8 cellular contexts compared by ENCODE assay signal in genomic region chr15:69755571-69756310, GRCh38.
DNase-seq lines count a peak whose midpoint lies in the region; ATAC-seq and TF ChIP-seq lines count a peak whose summit lies in the region.

No MANE protein-coding gene starts in this region.

- ATAC-seq in GM19455 (IDR thresholded peaks at IDR 0.05; ENCODE audit: unreplicated experiment) (peak; percentile 76), HG03520 (IDR thresholded peaks at IDR 0.05; ENCODE audit: unreplicated experiment) (peak; percentile 71)
- peak; percentile 67 for ATAC-seq in activated CD4-positive, alpha-beta T cell treated with anti-CD3 and anti-CD28 coated beads for 36 hours

- CTCF ChIA-PET in activated CD4-positive, alpha-beta T cell treated with anti-CD3 and anti-CD28 coated beads for 36 hours (lab: Charles Lee): interaction anchor here (0.6 to 1.4 kb wide), 4 partner anchors 36 to 291 kb away, joined by 3 to 9 read pairs (median 3); no protein-coding TSS in a partner anchor

- intact Hi-C loops in activated CD4-positive, alpha-beta T cell treated with anti-CD3 and anti-CD28 coated beads for 36 hours (cut with DNase I, micrococcal nuclease): loop anchor here (1.0 to 10.0 kb wide), 11 partner anchors 41 to 941 kb away; partner anchors contain the start of gene KIF23 (in 1 of the 2)
- intact Hi-C loops in ascending aorta (cut with DNase I): no loop called here

- POLR2A ChIA-PET in activated CD4-positive, alpha-beta T cell treated with anti-CD3 and anti-CD28 coated beads for 36 hours (lab: Charles Lee): interaction anchor here (0.7 to 1.2 kb wide), 8 partner anchors 12 to 737 kb away, joined by 3 to 13 read pairs (median 6); partner anchors contain the start of gene TLE3

- H3K9me3 ChIP-seq in ascending aorta: peaks cover 0 to 4% of the 10 kb centered on the region in 2 donors

- in situ Hi-C loops in ACHN (cut with HindIII; ENCODE audit: low pct_ligation_motif_present, low pct_unique_long_range_greater_than_20kb, low sequenced_read_pairs): no loop called here

- H3K27ac ChIP-seq in ACC112 (ENCODE audit: low read depth, low read length): peak overlapping the region; percentile 51
- H3K27ac ChIP-seq in ascending aorta: no peak overlapping the region

- peaks cover 94% of the 10 kb centered on the region for H3K4me1 Mint-ChIP-seq in activated CD4-positive, alpha-beta T cell treated with anti-CD3 and anti-CD28 coated beads for 36 hours

- peak; percentile 91 for DNase-seq in activated CD4-positive, alpha-beta T cell treated with anti-CD3 and anti-CD28 coated beads for 36 hours
- DNase-seq in fibroblast of mammary gland (ENCODE audit: low read depth) (peak; percentile 54), ACHN (no peak), ascending aorta (ENCODE audit: low spot score in 2 of 2) (no peak)
- DNase-seq in stimulated activated CD8-positive, alpha-beta memory T cell treated with anti-CD3 and anti-CD28 coated beads, Interleukin-7, amount 100 ng/mL, for 24 hours (ENCODE audit: low read depth): peak; percentile 55

- peaks cover 13% of the 10 kb centered on the region for H3K9me3 Mint-ChIP-seq in activated CD4-positive, alpha-beta T cell treated with anti-CD3 and anti-CD28 coated beads for 36 hours (ENCODE audit: low read depth)

- peaks cover 9% of the 10 kb centered on the region for H3K27me3 Mint-ChIP-seq in activated CD4-positive, alpha-beta T cell treated with anti-CD3 and anti-CD28 coated beads for 36 hours

- peaks cover 53% of the 10 kb centered on the region for H3K4me1 ChIP-seq in ACC112 (ENCODE audit: control insufficient read depth, insufficient read depth, low read length, unreplicated experiment)
- H3K4me1 ChIP-seq in ascending aorta: peaks cover 0 to 5% of the 10 kb centered on the region in 2 donors

- peak overlapping the region; percentile 93 for H3K27ac Mint-ChIP-seq in activated CD4-positive, alpha-beta T cell treated with anti-CD3 and anti-CD28 coated beads for 36 hours

- TF ChIP-seq CTCF in fibroblast of mammary gland (conservative IDR thresholded peaks at IDR 0.05; ENCODE audit: control insufficient read depth, insufficient read depth, low read depth, low read length) (no peak), ascending aorta (IDR thresholded peaks at IDR 0.05) (no peak)

- no peaks in the 10 kb centered on the region for H3K79me2 ChIP-seq in ACC112 (ENCODE audit: control insufficient read depth, insufficient read depth, low read length, unreplicated experiment)

- H3K4me3 ChIP-seq in ACC112 (ENCODE audit: low read depth, low read length) (no peak overlapping the region), fibroblast of mammary gland (ENCODE audit: control insufficient read depth, low read depth, low read length) (no peak overlapping the region), ascending aorta (no peak overlapping the region)

- H3K36me3 ChIP-seq in ACC112 (ENCODE audit: insufficient read depth, low read length): no peaks in the 10 kb centered on the region
- H3K36me3 ChIP-seq in ascending aorta: no peaks in the 10 kb centered on the region

- peak overlapping the region; percentile 40 for H3K4me3 Mint-ChIP-seq in activated CD4-positive, alpha-beta T cell treated with anti-CD3 and anti-CD28 coated beads for 36 hours

- peaks cover 21% of the 10 kb centered on the region for H3K36me3 Mint-ChIP-seq in activated CD4-positive, alpha-beta T cell treated with anti-CD3 and anti-CD28 coated beads for 36 hours (ENCODE audit: low read depth)

- no peaks in the 10 kb centered on the region for H3K27me3 ChIP-seq in ACC112 (ENCODE audit: insufficient read depth, low read length)
- no peaks in the 10 kb centered on the region for H3K27me3 ChIP-seq in ascending aorta

- no peak overlapping the region for H2AFZ ChIP-seq in ACC112 (ENCODE audit: low read length, unreplicated experiment)

Comparison
In these comparisons a context has a peak if more than half of its experiments do, and no peak if none do; other contexts are left out.
1. DNase-seq: peak in activated CD4-positive, alpha-beta T cell treated with anti-CD3 and anti-CD28 coated beads for 36 hours (single experiment), fibroblast of mammary gland (single experiment) and stimulated activated CD8-positive, alpha-beta memory T cell treated with anti-CD3 and anti-CD28 coated beads, Interleukin-7, amount 100 ng/mL, for 24 hours (single experiment); none in ACHN (single experiment) and ascending aorta (0 of 2).
2. Peak in every context shown above with its lines, with median percentiles within 50 percentile points of each other: ATAC-seq.